In genomic region chrX:11363069-11363594, GRCh38 we compare ENCODE assay signal across 11 cellular contexts.
DNase-seq lines count a peak whose midpoint lies in the region; ATAC-seq and TF ChIP-seq lines count a peak whose summit lies in the region.
"Had no signal": no experiment of that assay in that cellular context is flagged by ENCODE, and none has a peak within 500 bp of the region (broad histone marks: within the 10 kb centered on the region; RNA-seq: fewer than 3 reads in every experiment).

No MANE protein-coding gene starts in this region.

- DNase-seq in left ventricle myocardium superior, result no peak
- DNase-seq in Right ventricle myocardium inferior (ENCODE audit: missing footprints), result no peak
- DNase-seq in MM.1S, result peak; percentile 94
- DNase-seq in upper lobe of right lung, result no peak
- DNase-seq in activated CD8-positive, alpha-beta T cell treated with anti-CD3 and anti-CD28 coated beads for 36 hours, result no peak
- no peak for DNase-seq in HCEC 1CT
- no peak for DNase-seq in NCI-H526 treated with DMSO at 0.1 percent for 48 hours (lab: John Stamatoyannopoulos, UW)
- DNase-seq: dermis blood vessel endothelial cell had no signal

- no peak overlapping the region for H3K4me3 Mint-ChIP-seq in activated CD8-positive, alpha-beta T cell treated with anti-CD3 and anti-CD28 coated beads for 36 hours

- no peak overlapping the region for H3K27ac Mint-ChIP-seq in activated CD8-positive, alpha-beta T cell treated with anti-CD3 and anti-CD28 coated beads for 36 hours
- H3K27ac Mint-ChIP-seq: activated T-helper 2 cell treated with anti-CD3 and anti-CD28 coated beads, Interferon-gamma antibody, Interleukin-2, Interleukin-4, amounts not matched to agents 10 μg/mL and 5 μg/mL and 100 μg/mL, durations not matched to agents 14 hours and 24 hours and 36 hours had no signal

- no peaks in the 10 kb centered on the region for H4K20me1 ChIP-seq in MM.1S (ENCODE audit: insufficient read depth, low read length)

- H3K4me2 ChIP-seq in MM.1S (ENCODE audit: low read depth, low read length), result peak overlapping the region; percentile 59; the same call in 1 of the 2 replicates
- H3K4me2 ChIP-seq: A549 had no signal

- no peaks in the 10 kb centered on the region for H3K27me3 ChIP-seq in MM.1S (replicated peaks; ENCODE audit: insufficient read depth, low read length)
- H3K27me3 ChIP-seq in upper lobe of right lung, result no peaks in the 10 kb centered on the region

- POLR2A ChIA-PET in activated CD8-positive, alpha-beta T cell treated with anti-CD3 and anti-CD28 coated beads for 36 hours (lab: Charles Lee), result no interaction called here

- H3K4me3 ChIP-seq in MM.1S (ENCODE audit: low read length), result no peak overlapping the region; the same call in 1 of the 2 replicates
- H3K4me3 ChIP-seq in upper lobe of right lung, result no peak overlapping the region
- H3K4me3 ChIP-seq: A549 had no signal

- H3K27ac ChIP-seq in MM.1S (ENCODE audit: low read length) (peak overlapping the region; percentile 100), upper lobe of right lung (no peak overlapping the region)
- H3K27ac ChIP-seq: A549 had no signal

- TF ChIP-seq CTCF in MM.1S (IDR thresholded peaks at IDR 0.05; ENCODE audit: low read length) (no peak), upper lobe of right lung (IDR thresholded peaks at IDR 0.05) (no peak)
- TF ChIP-seq CTCF in activated CD8-positive, alpha-beta T cell treated with anti-CD3 and anti-CD28 coated beads for 36 hours (IDR thresholded peaks at IDR 0.05), result no peak

- no peaks in the 10 kb centered on the region for H3K27me3 Mint-ChIP-seq in activated CD8-positive, alpha-beta T cell treated with anti-CD3 and anti-CD28 coated beads for 36 hours

- intact Hi-C loops in left ventricle myocardium superior (cut with micrococcal nuclease) (no loop called here), Right ventricle myocardium inferior (cut with DNase I) (no loop called here), upper lobe of right lung (cut with DNase I) (no loop called here)
- intact Hi-C loops in activated CD8-positive, alpha-beta T cell treated with anti-CD3 and anti-CD28 coated beads for 36 hours (cut with micrococcal nuclease), result no loop called here

- H3F3A ChIP-seq in MM.1S (ENCODE audit: insufficient read depth, low read length), result peaks cover 21% of the 10 kb centered on the region

- peak; percentile 42 for ATAC-seq in left ventricle myocardium superior
- no peak for ATAC-seq in Right ventricle myocardium inferior
- peak; percentile 96 for ATAC-seq in HG02870 (IDR thresholded peaks at IDR 0.05; ENCODE audit: unreplicated experiment)
- peak; percentile 62 for ATAC-seq in upper lobe of right lung
- no peak for ATAC-seq in activated CD8-positive, alpha-beta T cell treated with anti-CD3 and anti-CD28 coated beads for 36 hours
- ATAC-seq: A549 had no signal

- H3K9ac ChIP-seq in MM.1S (ENCODE audit: low read length), result peak overlapping the region; percentile 80

- no peaks in the 10 kb centered on the region for H3K9me2 ChIP-seq in MM.1S (replicated peaks; ENCODE audit: insufficient read depth, low read length)

- CTCF ChIA-PET in activated CD8-positive, alpha-beta T cell treated with anti-CD3 and anti-CD28 coated beads for 36 hours (lab: Charles Lee), result no interaction called here

- peaks cover 38% of the 10 kb centered on the region for H3K79me2 ChIP-seq in MM.1S (ENCODE audit: low read length)

- H2AFZ ChIP-seq in MM.1S (ENCODE audit: low read length), result no peak overlapping the region

- H3K36me3 ChIP-seq in MM.1S (replicated peaks; ENCODE audit: insufficient read depth, low read length) (no peaks in the 10 kb centered on the region), upper lobe of right lung (no peaks in the 10 kb centered on the region)

- no peaks in the 10 kb centered on the region for H3K4me1 Mint-ChIP-seq in activated CD8-positive, alpha-beta T cell treated with anti-CD3 and anti-CD28 coated beads for 36 hours (ENCODE audit: low read depth)

- no peaks in the 10 kb centered on the region for H3K9me3 ChIP-seq in MM.1S (replicated peaks; ENCODE audit: insufficient read depth, low read length)
- no peaks in the 10 kb centered on the region for H3K9me3 ChIP-seq in upper lobe of right lung
- H3K9me3 ChIP-seq: A549 had no signal

- H3K9me3 Mint-ChIP-seq in activated CD8-positive, alpha-beta T cell treated with anti-CD3 and anti-CD28 coated beads for 36 hours, result peaks cover 1% of the 10 kb centered on the region
- H3K9me3 Mint-ChIP-seq: activated T-helper 2 cell treated with anti-CD3 and anti-CD28 coated beads, Interferon-gamma antibody, Interleukin-2, Interleukin-4, amounts not matched to agents 10 μg/mL and 5 μg/mL and 100 μg/mL, durations not matched to agents 14 hours and 24 hours and 36 hours had no signal

- H3K4me1 ChIP-seq in MM.1S (ENCODE audit: low read length) (peaks cover 31% of the 10 kb centered on the region), upper lobe of right lung (no peaks in the 10 kb centered on the region)
- H3K4me1 ChIP-seq: A549 had no signal

- H3K36me3 Mint-ChIP-seq in activated CD8-positive, alpha-beta T cell treated with anti-CD3 and anti-CD28 coated beads for 36 hours (ENCODE audit: low read depth), result no peaks in the 10 kb centered on the region

Comparison
In these comparisons a context has a peak if more than half of its experiments do, and no peak if none do; other contexts are left out.
1. ATAC-seq: peak in left ventricle myocardium superior (single experiment), HG02870 (single experiment) and upper lobe of right lung (single experiment); none in Right ventricle myocardium inferior (single experiment) and activated CD8-positive, alpha-beta T cell treated with anti-CD3 and anti-CD28 coated beads for 36 hours (single experiment).